Comparison of ENCODE assay signal across 13 cellular contexts in genomic region chr18:61031626-61032025, GRCh38.
DNase-seq lines count a peak whose midpoint lies in the region; ATAC-seq and TF ChIP-seq lines count a peak whose summit lies in the region.
"Had no signal": no experiment of that assay in that cellular context is flagged by ENCODE, and none has a peak within 500 bp of the region (broad histone marks: within the 10 kb centered on the region; RNA-seq: fewer than 3 reads in every experiment).

No MANE protein-coding gene starts in this region.

- WGBS in mammary epithelial cell (ENCODE audit: low coverage, missing lambda C conversion rate), result 63% methylated on average over 2 of the region's 2 CpGs

- H3K9me3 ChIP-seq in right atrium auricular region (no peaks in the 10 kb centered on the region), mammary epithelial cell (replicated peaks; ENCODE audit: insufficient read depth, low read length) (no peaks in the 10 kb centered on the region)
- H3K9me3 ChIP-seq: A549 had no signal

- in situ Hi-C loops in mammary epithelial cell (cut with MboI; ENCODE audit: low sequenced_read_pairs in 2 of 2), result no loop called here

- peak; percentile 66 for DNase-seq in inferior parietal cortex (ENCODE audit: extremely low spot score)
- peak; percentile 91 for DNase-seq in pons (ENCODE audit: low spot score)
- no peak for DNase-seq in right atrium auricular region (ENCODE audit: low spot score)
- DNase-seq in activated naive CD4-positive, alpha-beta T cell treated with Interleukin-2 at 50 U/mL for 16 hours, result no peak
- no peak for DNase-seq in mammary epithelial cell
- DNase-seq: DMS53, GF-D8, GOT3, H9 had no signal

- ATAC-seq in GM18873 (IDR thresholded peaks at IDR 0.05; ENCODE audit: low FRiP score, unreplicated experiment), result no peak
- ATAC-seq: A549, HepG2 had no signal

- H3K9ac ChIP-seq in mammary epithelial cell (ENCODE audit: insufficient read depth, low read length), result no peak overlapping the region

- H4K20me1 ChIP-seq in mammary epithelial cell (ENCODE audit: insufficient read depth, low read length), result no peaks in the 10 kb centered on the region

- dilution Hi-C loops in mammary epithelial cell (cut with HindIII; ENCODE audit: low sequenced_read_pairs), result no loop called here

- no peak for TF ChIP-seq CTCF in right atrium auricular region (IDR thresholded peaks at IDR 0.05)
- TF ChIP-seq CTCF in mammary epithelial cell (conservative IDR thresholded peaks at IDR 0.05 in 1 of 2, IDR thresholded peaks at IDR 0.05 in 1 of 2; ENCODE audit: extremely low read depth in 1 of 2, insufficient read depth in 1 of 2, low read depth in 1 of 2, low read length in 2 of 2), result no peak

- H3K79me2 ChIP-seq in mammary epithelial cell (ENCODE audit: insufficient read depth, low read length), result no peaks in the 10 kb centered on the region

- H3K27me3 ChIP-seq in right atrium auricular region, result no peaks in the 10 kb centered on the region
- no peaks in the 10 kb centered on the region for H3K27me3 ChIP-seq in mammary epithelial cell (ENCODE audit: insufficient read depth, low read length)

- no peak overlapping the region for H3K4me2 ChIP-seq in mammary epithelial cell (ENCODE audit: insufficient read depth, low read depth, low read length)
- H3K4me2 ChIP-seq: A549 had no signal

- H3K4me1 ChIP-seq in right atrium auricular region (no peaks in the 10 kb centered on the region), mammary epithelial cell (ENCODE audit: insufficient read depth, low read length) (no peaks in the 10 kb centered on the region)
- H3K4me1 ChIP-seq: A549 had no signal

- H3K36me3 ChIP-seq in right atrium auricular region (no peaks in the 10 kb centered on the region), mammary epithelial cell (ENCODE audit: insufficient read depth, low read length) (no peaks in the 10 kb centered on the region)

- peak overlapping the region; percentile 62 for H3K27ac ChIP-seq in cingulate gyrus (ENCODE audit: low read depth, low read length)
- no peak overlapping the region for H3K27ac ChIP-seq in right atrium auricular region
- H3K27ac ChIP-seq in mammary epithelial cell (ENCODE audit: insufficient read depth, low read depth, low read length), result no peak overlapping the region
- H3K27ac ChIP-seq: A549 had no signal

- CTCF ChIA-PET in mammary epithelial cell (lab: Charles Lee; ENCODE audit: low non-redundant PET), result no interaction called here

- H3K4me3 ChIP-seq in right atrium auricular region, result no peak overlapping the region
- no peak overlapping the region for H3K4me3 ChIP-seq in mammary epithelial cell (replicated peaks in 1 of 3; ENCODE audit: insufficient read depth in 1 of 3, low read depth in 2 of 3, low read length in 3 of 3)
- H3K4me3 ChIP-seq: A549 had no signal

- intact Hi-C loops in mammary epithelial cell (cut with micrococcal nuclease), result no loop called here

- no peak overlapping the region for H2AFZ ChIP-seq in mammary epithelial cell (ENCODE audit: low read depth, low read length)

- BruUV-seq in mammary epithelial cell (replicated peaks; lab: Mats Ljungman, UMichigan), result no TSS peak

Comparison
In these comparisons a context has a peak if more than half of its experiments do, and no peak if none do; other contexts are left out.
1. DNase-seq: peak in inferior parietal cortex (single experiment) and pons (single experiment); none in right atrium auricular region (single experiment), activated naive CD4-positive, alpha-beta T cell treated with Interleukin-2 at 50 U/mL for 16 hours (single experiment) and mammary epithelial cell (single experiment).